22 cellular contexts compared by ENCODE assay signal in genomic region chr13:35763805-35764170, GRCh38.
"Had no signal": no experiment of that assay in that cellular context is flagged by ENCODE, and none has a peak within 500 bp of the region (broad histone marks: within the 10 kb centered on the region; RNA-seq: fewer than 3 reads in every experiment).

No MANE protein-coding gene starts in this region.

- H3K27ac ChIP-seq: colonic mucosa, dorsolateral prefrontal cortex, left lung, neural progenitor cell, upper lobe of left lung had no signal

- ATAC-seq: effector memory CD8-positive, alpha-beta T cell; esophagus mucosa; left lung; naive thymus-derived CD8-positive, alpha-beta T cell; stimulated activated naive CD8-positive, alpha-beta T cell treated with anti-CD3 and anti-CD28 coated beads, Interleukin-15, Interleukin-2, amounts not matched to agents 100 U/mL and 50 U/mL, for 24 hours had no signal

- H3K4me1 ChIP-seq: colonic mucosa, left lung had no signal

- H3K27me3 ChIP-seq: colonic mucosa, left lung, neural progenitor cell, upper lobe of left lung had no signal

- H3K36me3 ChIP-seq: colonic mucosa, left lung, neural progenitor cell, upper lobe of left lung had no signal

- H3K4me3 ChIP-seq: colonic mucosa, dorsolateral prefrontal cortex, left lung, neural progenitor cell, upper lobe of left lung had no signal

- H3K9me3 ChIP-seq: colonic mucosa, left lung, upper lobe of left lung had no signal

- DNase-seq: activated CD4-positive, alpha-beta memory T cell treated with anti-CD3 and anti-CD28 coated beads for 36 hours; activated CD4-positive, alpha-beta T cell treated with anti-CD3 and anti-CD28 coated beads for 48 hours; activated effector memory CD4-positive, alpha-beta T cell treated with Interleukin-2 at 50 U/mL for 16 hours; activated naive CD4-positive, alpha-beta T cell treated with anti-CD3 and anti-CD28 coated beads for 36 hours; activated naive CD8-positive, alpha-beta T cell treated with anti-CD3 and anti-CD28 coated beads, Interleukin-2, amount 10 ng/mL, durations not matched to agents 7 days and 5 days; activated T-cell treated with anti-CD3 and anti-CD28 coated beads, Interleukin-2, amount 50 U/mL, for 48 hours; amniotic stem cell; colonic mucosa; dorsolateral prefrontal cortex; effector memory CD8-positive, alpha-beta T cell; foreskin melanocyte; hippocampal formation; kidney glomerular epithelial cell; left lung; naive thymus-derived CD8-positive, alpha-beta T cell; stimulated activated CD4-positive, alpha-beta T cell treated with anti-CD3 and anti-CD28 coated beads, Interleukin-12 subunit alpha, Interleukin-12 subunit beta, amount 100 ng/mL, for 4 hours; stimulated activated CD4-positive, alpha-beta T cell treated with anti-CD3 and anti-CD28 coated beads, Interleukin-4, amount 100 ng/mL, for 4 hours; stimulated activated naive CD8-positive, alpha-beta T cell treated with anti-CD3 and anti-CD28 coated beads, Interleukin-15, Interleukin-2, amounts not matched to agents 100 U/mL and 50 U/mL, for 24 hours; T1000; upper lobe of left lung had no signal
